15 cellular contexts compared by ENCODE assay signal in genomic region chrX:115957862-115958490, GRCh38.
DNase-seq lines count a peak whose midpoint lies in the region; ATAC-seq, FAIRE-seq and TF ChIP-seq lines count a peak whose summit lies in the region.
"Had no signal": no experiment of that assay in that cellular context is flagged by ENCODE, and none has a peak within 500 bp of the region (broad histone marks: within the 10 kb centered on the region; RNA-seq: fewer than 3 reads in every experiment).

No MANE protein-coding gene starts in this region.

- TF ChIP-seq CTCF in 22Rv1 (IDR thresholded peaks at IDR 0.05) (peak; percentile 37; the same call in 1 of the 2 replicates), GM13976 (IDR thresholded peaks at IDR 0.05; ENCODE audit: borderline replicate concordance, control extremely low read depth, extremely low read depth, insufficient read depth, missing control alignments) (no peak), H1 (IDR thresholded peaks at IDR 0.05; ENCODE audit: control extremely low read depth in 1 of 3, insufficient read depth in 1 of 3, low read depth in 1 of 3, low read length in 3 of 3) (peak; percentile 21 to 45 (median 36); a peak in 3 of 4 replicates), HFFc6 (IDR thresholded peaks at IDR 0.05) (no peak)

- DNase-seq in GM13976 (ENCODE audit: low spot score) (peak; percentile 8), NCI-H187 treated with DMSO at 0.1 percent for 48 hours (lab: John Stamatoyannopoulos, UW) (peak; percentile 1), H1 (ENCODE audit: low read depth in 1 of 2, low spot score in 2 of 2) (no peak), ecto neural progenitor cell (ENCODE audit: low spot score) (no peak), putamen (ENCODE audit: low spot score) (no peak), HFFc6 (no peak)
- DNase-seq: activated gamma-delta T cell treated with Interleukin-2 at 50 U/mL for 16 hours, colonic mucosa, gastrocnemius medialis, Right ventricle myocardium superior, upper lobe of right lung had no signal

- no peak for TF ChIP-seq POLR2A in H1 (IDR thresholded peaks at IDR 0.05; ENCODE audit: control extremely low read depth in 1 of 2, low read depth in 2 of 2, low read length in 2 of 2)

- H4K8ac ChIP-seq in H1 (ENCODE audit: extremely low read depth, insufficient read depth, low read length), result no peak overlapping the region

- H3K27me3 Mint-ChIP-seq in HFFc6 (ENCODE audit: insufficient read depth), result peaks cover 1% of the 10 kb centered on the region; the same call in 1 of the 2 replicates
- H3K27me3 Mint-ChIP-seq: memory B cell had no signal

- H2BK120ac ChIP-seq in H1 (replicated peaks; ENCODE audit: low read depth, low read length), result no peak overlapping the region

- H4K5ac ChIP-seq in H1 (ENCODE audit: insufficient read length, low read depth, low read length), result no peak overlapping the region

- no peak overlapping the region for H2AFZ ChIP-seq in H1 (ENCODE audit: low read length)

- H3K36me3 Mint-ChIP-seq in HFFc6 (ENCODE audit: low read depth), result no peaks in the 10 kb centered on the region
- H3K36me3 Mint-ChIP-seq: memory B cell had no signal

- no peak for ATAC-seq in activated CD4-positive, CD25-positive, alpha-beta regulatory T cell treated with anti-CD3 and anti-CD28 coated beads, Interleukin-2, amount 50 U/mL, for 24 hours
- ATAC-seq: gastrocnemius medialis, upper lobe of right lung had no signal

- H4K20me1 ChIP-seq in H1 (replicated peaks in 1 of 2; ENCODE audit: control insufficient read depth in 1 of 2, insufficient read depth in 2 of 2, low read length in 2 of 2), result peaks cover 2 to 9% of the 10 kb centered on the region in 2 experiments

- no peak overlapping the region; a peak in 1 of 4 replicates for H3K4me2 ChIP-seq in H1 (ENCODE audit: insufficient read depth in 1 of 2, low read depth in 2 of 2, low read length in 2 of 2)

- no peak overlapping the region for H3K4me3 ChIP-seq in H1 (ENCODE audit: extremely low read depth in 1 of 4, insufficient read depth in 2 of 4, low read depth in 3 of 4, low read length in 4 of 4)
- H3K4me3 ChIP-seq: colonic mucosa, gastrocnemius medialis, right atrium auricular region, upper lobe of right lung had no signal

- H3K9ac ChIP-seq in H1 (replicated peaks in 1 of 4; ENCODE audit: extremely low read depth in 1 of 4, low read depth in 3 of 4, low read length in 3 of 4), result no peak overlapping the region

- no peaks in the 10 kb centered on the region for H3K4me1 Mint-ChIP-seq in HFFc6 (ENCODE audit: low read depth)
- H3K4me1 Mint-ChIP-seq: memory B cell had no signal

- H3K27ac ChIP-seq in 22Rv1, result peak overlapping the region; percentile 69
- H3K27ac ChIP-seq in H1 (ENCODE audit: low read depth, low read length), result no peak overlapping the region
- H3K27ac ChIP-seq: colonic mucosa, gastrocnemius medialis, right atrium auricular region, upper lobe of right lung had no signal

- no peak overlapping the region for H2BK12ac ChIP-seq in H1 (ENCODE audit: low read depth, low read length)

- POLR2A ChIA-PET in H1 (lab: Charles Lee; ENCODE audit: partially characterized antibody), result no interaction called here

- no peak overlapping the region for H2BK5ac ChIP-seq in H1 (ENCODE audit: low read depth, low read length)

- TF ChIP-seq EP300 in H1 (IDR thresholded peaks at IDR 0.05; ENCODE audit: borderline replicate concordance in 1 of 2, low read depth in 2 of 2, low read length in 2 of 2), result no peak

- H2BK20ac ChIP-seq in H1 (ENCODE audit: low read length), result no peak overlapping the region

- no peaks in the 10 kb centered on the region for H3K36me3 ChIP-seq in H1 (ENCODE audit: control insufficient read depth in 2 of 4, insufficient read depth in 4 of 4, low read length in 3 of 4)
- H3K36me3 ChIP-seq: colonic mucosa, gastrocnemius medialis, right atrium auricular region, upper lobe of right lung had no signal

- H3K23me2 ChIP-seq in H1 (ENCODE audit: low read depth, low read length), result no peaks in the 10 kb centered on the region

- no peak overlapping the region for H3K14ac ChIP-seq in H1 (ENCODE audit: insufficient read length)

- no peak for FAIRE-seq in H1 (lab: Jason Lieb, UNC)

- H3K4me1 ChIP-seq in H1 (replicated peaks in 1 of 4; ENCODE audit: control insufficient read depth in 3 of 4, insufficient read depth in 4 of 4, low read length in 3 of 4), result no peaks in the 10 kb centered on the region; a peak in 1 of 7 replicates
- H3K4me1 ChIP-seq: colonic mucosa, gastrocnemius medialis, right atrium auricular region, upper lobe of right lung had no signal

- H3K23ac ChIP-seq in H1 (ENCODE audit: insufficient read length), result no peak overlapping the region

- no peak overlapping the region for H2AK5ac ChIP-seq in H1 (ENCODE audit: low read depth, low read length)

- no peaks in the 10 kb centered on the region for H3K27me3 ChIP-seq in H1 (replicated peaks in 1 of 4; ENCODE audit: control insufficient read depth in 3 of 4, extremely low read depth in 1 of 4, insufficient read depth in 3 of 4, low read length in 3 of 4)
- H3K27me3 ChIP-seq: colonic mucosa, upper lobe of right lung had no signal

- no peak overlapping the region for H3K27ac Mint-ChIP-seq in HFFc6
- H3K27ac Mint-ChIP-seq: memory B cell had no signal

- peaks cover 5 to 91% of the 10 kb centered on the region in 2 experiments; a peak in 3 of 4 replicates for H3K79me2 ChIP-seq in H1 (ENCODE audit: control insufficient read depth in 1 of 2, insufficient read depth in 2 of 2, low read length in 2 of 2)

- H3K4ac ChIP-seq in H1 (replicated peaks; ENCODE audit: insufficient read length, low read depth, low read length), result no peak overlapping the region

- H3K9me3 Mint-ChIP-seq in HFFc6, result peaks cover 5% of the 10 kb centered on the region; the same call in 1 of the 2 replicates

- no peak overlapping the region for H3K4me3 Mint-ChIP-seq in HFFc6
- H3K4me3 Mint-ChIP-seq: memory B cell had no signal

- in situ Hi-C loops in GM13976 (cut with MboI; ENCODE audit: low sequenced_read_pairs, unreplicated experiment), result no loop called here

- WGBS in H1 (ENCODE audit: extremely low coverage in 1 of 2, insufficient coverage in 1 of 2, insufficient read length in 1 of 2, insufficient replicate concordance in 2 of 2, low coverage in 1 of 2, low lambda C conversion rate in 2 of 2, missing lambda C conversion rate in 1 of 2), 2 experiments, result 85% methylated on average over 8 of the region's 11 CpGs; no CpG with 5 or more reads in 1 of the 2 experiments

- H3K56ac ChIP-seq in H1 (replicated peaks; ENCODE audit: insufficient read length, low read depth, low read length), result no peak overlapping the region

- no peak overlapping the region for H3K18ac ChIP-seq in H1 (ENCODE audit: extremely low read depth, low read length)

- H3K79me1 ChIP-seq in H1 (ENCODE audit: low read depth, low read length), result peaks cover 2% of the 10 kb centered on the region; the same call in 1 of the 2 replicates

- peak; percentile 73 to 78 for TF ChIP-seq RAD21 in H1 (IDR thresholded peaks at IDR 0.05 in 1 of 2, conservative IDR thresholded peaks at IDR 0.05 in 1 of 2; ENCODE audit: low read depth in 2 of 2, low read length in 2 of 2)

- CTCF ChIA-PET in H1 (lab: Charles Lee; ENCODE audit: partially characterized antibody), result interaction anchor here (0.6 to 1.9 kb wide), 6 partner anchors 8 to 729 kb away, joined by 3 to 5 read pairs (median 3); no protein-coding TSS in a partner anchor

- no peaks in the 10 kb centered on the region for H3K9me3 ChIP-seq in H1 (ENCODE audit: insufficient read depth in 2 of 2, low read depth in 1 of 2, low read length in 1 of 2)
- H3K9me3 ChIP-seq: colonic mucosa, gastrocnemius medialis, right atrium auricular region, upper lobe of right lung had no signal

- H2BK15ac ChIP-seq in H1 (ENCODE audit: low read length), result no peak overlapping the region

- H4K91ac ChIP-seq in H1 (replicated peaks; ENCODE audit: insufficient read length, low read length), result no peak overlapping the region

TF ChIP-seq in H1, 55 proteins besides CTCF, POLR2A, EP300 and RAD21 (continues in another document):
- TF ChIP-seq SUZ12 (IDR thresholded peaks at IDR 0.05; ENCODE audit: low read length) (no peak), TAF7 (optimal IDR thresholded peaks at IDR 0.05; ENCODE audit: borderline replicate concordance, low read depth, low read length) (peak; percentile 27), BCL11A (IDR thresholded peaks at IDR 0.05; ENCODE audit: low read depth in 2 of 2, low read length in 2 of 2) (no peak), JUN (IDR thresholded peaks at IDR 0.05; ENCODE audit: low read depth, low read length) (no peak), TEAD4 (IDR thresholded peaks at IDR 0.05; ENCODE audit: low read depth, low read length) (no peak), SAP30 (IDR thresholded peaks at IDR 0.05; ENCODE audit: insufficient read depth, insufficient replicate concordance, low read length) (no peak), CHD2 (IDR thresholded peaks at IDR 0.05; ENCODE audit: low read length) (peak; percentile 59; the same call in 1 of the 2 replicates)

Comparison
In these comparisons a context has a peak if more than half of its experiments do, and no peak if none do; other contexts are left out.
1. CTCF ChIP-seq: peak in 22Rv1 (single experiment) and H1 (3 of 3); none in GM13976 (single experiment) and HFFc6 (single experiment).
2. DNase-seq: peak in GM13976 (single experiment) and NCI-H187 treated with DMSO at 0.1 percent for 48 hours (single experiment); none in H1 (0 of 2), ecto neural progenitor cell (single experiment), putamen (single experiment) and HFFc6 (single experiment).